Comparison of ENCODE assay signal across 1 cellular context in the genomic region with DNA sequence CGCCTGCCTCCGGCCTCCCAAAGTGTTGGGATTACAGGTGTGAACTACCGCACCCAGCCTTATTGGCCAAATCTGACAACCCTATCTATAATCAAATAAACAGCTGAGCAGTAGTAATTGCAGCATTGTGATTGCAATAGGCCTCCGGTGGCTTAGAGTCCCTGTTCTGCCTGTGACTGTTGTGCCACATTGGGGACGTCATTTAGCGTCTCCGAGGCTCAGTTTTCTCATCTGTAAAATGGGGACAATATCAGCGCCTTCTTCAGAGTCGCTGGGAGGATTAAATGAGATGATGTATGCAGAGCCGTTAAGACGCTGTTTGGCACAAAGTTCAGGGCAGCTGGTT.
TF ChIP-seq lines count a peak whose summit lies in the region.

No MANE protein-coding gene starts in this region.

TF ChIP-seq in K562, 482 proteins besides CTCF, POLR2A, EP300 and RAD21 (continued from another document):
- TF ChIP-seq, protein P1, sequence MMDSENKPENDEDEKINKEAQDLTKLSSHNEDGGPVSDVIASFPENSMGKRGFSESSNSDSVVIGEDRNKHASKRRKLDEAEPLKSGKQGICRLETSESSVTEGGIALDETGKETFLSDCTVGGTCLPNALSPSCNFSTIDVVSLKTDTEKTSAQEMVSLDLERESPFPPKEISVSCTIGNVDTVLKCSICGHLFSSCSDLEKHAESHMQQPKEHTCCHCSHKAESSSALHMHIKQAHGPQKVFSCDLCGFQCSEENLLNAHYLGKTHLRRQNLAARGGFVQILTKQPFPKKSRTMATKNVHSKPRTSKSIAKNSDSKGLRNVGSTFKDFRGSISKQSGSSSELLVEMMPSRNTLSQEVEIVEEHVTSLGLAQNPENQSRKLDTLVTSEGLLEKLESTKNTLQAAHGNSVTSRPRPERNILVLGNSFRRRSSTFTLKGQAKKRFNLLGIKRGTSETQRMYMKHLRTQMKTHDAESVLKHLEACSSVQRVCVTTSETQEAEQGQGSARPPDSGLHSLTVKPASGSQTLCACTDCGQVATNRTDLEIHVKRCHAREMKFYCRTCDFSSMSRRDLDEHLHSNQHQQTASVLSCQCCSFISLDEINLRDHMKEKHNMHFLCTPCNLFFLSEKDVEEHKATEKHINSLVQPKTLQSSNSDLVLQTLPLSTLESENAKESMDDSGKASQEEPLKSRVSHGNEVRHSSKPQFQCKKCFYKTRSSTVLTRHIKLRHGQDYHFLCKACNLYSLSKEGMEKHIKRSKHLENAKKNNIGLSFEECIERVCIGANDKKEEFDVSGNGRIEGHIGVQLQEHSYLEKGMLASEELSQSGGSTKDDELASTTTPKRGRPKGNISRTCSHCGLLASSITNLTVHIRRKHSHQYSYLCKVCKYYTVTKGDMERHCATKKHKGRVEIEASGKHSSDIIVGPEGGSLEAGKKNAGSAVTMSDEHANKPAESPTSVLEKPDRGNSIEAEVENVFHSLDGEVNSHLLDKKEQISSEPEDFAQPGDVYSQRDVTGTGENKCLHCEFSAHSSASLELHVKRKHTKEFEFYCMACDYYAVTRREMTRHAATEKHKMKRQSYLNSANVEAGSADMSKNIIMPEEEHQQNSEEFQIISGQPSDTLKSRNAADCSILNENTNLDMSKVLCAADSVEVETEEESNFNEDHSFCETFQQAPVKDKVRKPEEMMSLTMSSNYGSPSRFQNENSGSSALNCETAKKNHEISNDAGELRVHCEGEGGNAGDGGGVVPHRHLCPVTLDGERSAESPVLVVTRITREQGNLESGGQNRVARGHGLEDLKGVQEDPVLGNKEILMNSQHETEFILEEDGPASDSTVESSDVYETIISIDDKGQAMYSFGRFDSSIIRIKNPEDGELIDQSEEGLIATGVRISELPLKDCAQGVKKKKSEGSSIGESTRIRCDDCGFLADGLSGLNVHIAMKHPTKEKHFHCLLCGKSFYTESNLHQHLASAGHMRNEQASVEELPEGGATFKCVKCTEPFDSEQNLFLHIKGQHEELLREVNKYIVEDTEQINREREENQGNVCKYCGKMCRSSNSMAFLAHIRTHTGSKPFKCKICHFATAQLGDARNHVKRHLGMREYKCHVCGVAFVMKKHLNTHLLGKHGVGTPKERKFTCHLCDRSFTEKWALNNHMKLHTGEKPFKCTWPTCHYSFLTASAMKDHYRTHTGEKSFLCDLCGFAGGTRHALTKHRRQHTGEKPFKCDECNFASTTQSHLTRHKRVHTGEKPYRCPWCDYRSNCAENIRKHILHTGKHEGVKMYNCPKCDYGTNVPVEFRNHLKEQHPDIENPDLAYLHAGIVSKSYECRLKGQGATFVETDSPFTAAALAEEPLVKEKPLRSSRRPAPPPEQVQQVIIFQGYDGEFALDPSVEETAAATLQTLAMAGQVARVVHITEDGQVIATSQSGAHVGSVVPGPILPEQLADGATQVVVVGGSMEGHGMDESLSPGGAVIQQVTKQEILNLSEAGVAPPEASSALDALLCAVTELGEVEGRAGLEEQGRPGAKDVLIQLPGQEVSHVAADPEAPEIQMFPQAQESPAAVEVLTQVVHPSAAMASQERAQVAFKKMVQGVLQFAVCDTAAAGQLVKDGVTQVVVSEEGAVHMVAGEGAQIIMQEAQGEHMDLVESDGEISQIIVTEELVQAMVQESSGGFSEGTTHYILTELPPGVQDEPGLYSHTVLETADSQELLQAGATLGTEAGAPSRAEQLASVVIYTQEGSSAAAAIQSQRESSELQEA (IDR thresholded peaks at IDR 0.05; ENCODE audit: low read depth), result no peak
- TF ChIP-seq HDAC1 (IDR thresholded peaks at IDR 0.05) (peak; percentile 63 to 86; a peak in 1 of 4 replicates), CBX3 (IDR thresholded peaks at IDR 0.05; ENCODE audit: borderline replicate concordance in 1 of 2, low read length in 2 of 2) (peak in 1 of 2 experiments; percentile 68; a peak in 1 of 3 replicates), NFATC3 (IDR thresholded peaks at IDR 0.05) (no peak), JUND (IDR thresholded peaks at IDR 0.05; ENCODE audit: borderline replicate concordance, low read depth, low read length) (no peak), JUND (tag; IDR thresholded peaks at IDR 0.05; ENCODE audit: borderline replicate concordance, low read depth, low read length) (no peak), CHD4 (IDR thresholded peaks at IDR 0.05; ENCODE audit: insufficient read depth, insufficient replicate concordance, low read depth, low read length, poor library complexity, severe bottlenecking) (peak; percentile 98), SMARCA5 (IDR thresholded peaks at IDR 0.05) (peak; percentile 97), XRCC5 (IDR thresholded peaks at IDR 0.05; ENCODE audit: low read depth, low read length) (peak; percentile 34; the same call in 1 of the 2 replicates), FOXM1 (IDR thresholded peaks at IDR 0.05; ENCODE audit: low read depth) (peak; percentile 35; the same call in 1 of the 2 replicates), FOXM1 (CRISPR knock-in tag; IDR thresholded peaks at IDR 0.05; ENCODE audit: low read depth) (no peak), DPF2 (IDR thresholded peaks at IDR 0.05) (0 out of 2 replicates have a peak, but pooled peaks have one; percentile 10), SIN3A (IDR thresholded peaks at IDR 0.05; ENCODE audit: borderline replicate concordance in 2 of 2, control insufficient read depth in 1 of 2, low read depth in 2 of 2, low read length in 2 of 2) (no peak), RAD51 (IDR thresholded peaks at IDR 0.05; ENCODE audit: borderline replicate concordance, low read depth) (peak; percentile 15; the same call in 1 of the 2 replicates), RBM39 (optimal IDR thresholded peaks at IDR 0.05; ENCODE audit: low read depth, low read length) (peak; percentile 75)
- TF ChIP-seq, protein P2, sequence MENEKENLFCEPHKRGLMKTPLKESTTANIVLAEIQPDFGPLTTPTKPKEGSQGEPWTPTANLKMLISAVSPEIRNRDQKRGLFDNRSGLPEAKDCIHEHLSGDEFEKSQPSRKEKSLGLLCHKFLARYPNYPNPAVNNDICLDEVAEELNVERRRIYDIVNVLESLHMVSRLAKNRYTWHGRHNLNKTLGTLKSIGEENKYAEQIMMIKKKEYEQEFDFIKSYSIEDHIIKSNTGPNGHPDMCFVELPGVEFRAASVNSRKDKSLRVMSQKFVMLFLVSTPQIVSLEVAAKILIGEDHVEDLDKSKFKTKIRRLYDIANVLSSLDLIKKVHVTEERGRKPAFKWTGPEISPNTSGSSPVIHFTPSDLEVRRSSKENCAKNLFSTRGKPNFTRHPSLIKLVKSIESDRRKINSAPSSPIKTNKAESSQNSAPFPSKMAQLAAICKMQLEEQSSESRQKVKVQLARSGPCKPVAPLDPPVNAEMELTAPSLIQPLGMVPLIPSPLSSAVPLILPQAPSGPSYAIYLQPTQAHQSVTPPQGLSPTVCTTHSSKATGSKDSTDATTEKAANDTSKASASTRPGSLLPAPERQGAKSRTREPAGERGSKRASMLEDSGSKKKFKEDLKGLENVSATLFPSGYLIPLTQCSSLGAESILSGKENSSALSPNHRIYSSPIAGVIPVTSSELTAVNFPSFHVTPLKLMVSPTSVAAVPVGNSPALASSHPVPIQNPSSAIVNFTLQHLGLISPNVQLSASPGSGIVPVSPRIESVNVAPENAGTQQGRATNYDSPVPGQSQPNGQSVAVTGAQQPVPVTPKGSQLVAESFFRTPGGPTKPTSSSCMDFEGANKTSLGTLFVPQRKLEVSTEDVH (IDR thresholded peaks at IDR 0.05; ENCODE audit: low read depth, partially characterized antibody), result peak; percentile 35
- TF ChIP-seq, protein P3, sequence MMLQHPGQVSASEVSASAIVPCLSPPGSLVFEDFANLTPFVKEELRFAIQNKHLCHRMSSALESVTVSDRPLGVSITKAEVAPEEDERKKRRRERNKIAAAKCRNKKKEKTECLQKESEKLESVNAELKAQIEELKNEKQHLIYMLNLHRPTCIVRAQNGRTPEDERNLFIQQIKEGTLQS (IDR thresholded peaks at IDR 0.05), result peak; percentile 47; the same call in 1 of the 2 replicates
- TF ChIP-seq, protein P3 (CRISPR knock-in tag; conservative IDR thresholded peaks at IDR 0.05), result no peak
- TF ChIP-seq, protein P4, sequence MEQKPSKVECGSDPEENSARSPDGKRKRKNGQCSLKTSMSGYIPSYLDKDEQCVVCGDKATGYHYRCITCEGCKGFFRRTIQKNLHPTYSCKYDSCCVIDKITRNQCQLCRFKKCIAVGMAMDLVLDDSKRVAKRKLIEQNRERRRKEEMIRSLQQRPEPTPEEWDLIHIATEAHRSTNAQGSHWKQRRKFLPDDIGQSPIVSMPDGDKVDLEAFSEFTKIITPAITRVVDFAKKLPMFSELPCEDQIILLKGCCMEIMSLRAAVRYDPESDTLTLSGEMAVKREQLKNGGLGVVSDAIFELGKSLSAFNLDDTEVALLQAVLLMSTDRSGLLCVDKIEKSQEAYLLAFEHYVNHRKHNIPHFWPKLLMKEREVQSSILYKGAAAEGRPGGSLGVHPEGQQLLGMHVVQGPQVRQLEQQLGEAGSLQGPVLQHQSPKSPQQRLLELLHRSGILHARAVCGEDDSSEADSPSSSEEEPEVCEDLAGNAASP (IDR thresholded peaks at IDR 0.05), result no peak
- TF ChIP-seq, protein P5, sequence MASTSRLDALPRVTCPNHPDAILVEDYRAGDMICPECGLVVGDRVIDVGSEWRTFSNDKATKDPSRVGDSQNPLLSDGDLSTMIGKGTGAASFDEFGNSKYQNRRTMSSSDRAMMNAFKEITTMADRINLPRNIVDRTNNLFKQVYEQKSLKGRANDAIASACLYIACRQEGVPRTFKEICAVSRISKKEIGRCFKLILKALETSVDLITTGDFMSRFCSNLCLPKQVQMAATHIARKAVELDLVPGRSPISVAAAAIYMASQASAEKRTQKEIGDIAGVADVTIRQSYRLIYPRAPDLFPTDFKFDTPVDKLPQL (IDR thresholded peaks at IDR 0.05; ENCODE audit: extremely low read depth, insufficient read length), result no peak
- TF ChIP-seq, protein P6, sequence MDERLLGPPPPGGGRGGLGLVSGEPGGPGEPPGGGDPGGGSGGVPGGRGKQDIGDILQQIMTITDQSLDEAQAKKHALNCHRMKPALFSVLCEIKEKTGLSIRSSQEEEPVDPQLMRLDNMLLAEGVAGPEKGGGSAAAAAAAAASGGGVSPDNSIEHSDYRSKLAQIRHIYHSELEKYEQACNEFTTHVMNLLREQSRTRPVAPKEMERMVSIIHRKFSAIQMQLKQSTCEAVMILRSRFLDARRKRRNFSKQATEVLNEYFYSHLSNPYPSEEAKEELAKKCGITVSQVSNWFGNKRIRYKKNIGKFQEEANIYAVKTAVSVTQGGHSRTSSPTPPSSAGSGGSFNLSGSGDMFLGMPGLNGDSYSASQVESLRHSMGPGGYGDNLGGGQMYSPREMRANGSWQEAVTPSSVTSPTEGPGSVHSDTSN (CRISPR knock-in tag; IDR thresholded peaks at IDR 0.05; ENCODE audit: low read depth), result no peak
- TF ChIP-seq, protein P6 (tag; conservative IDR thresholded peaks at IDR 0.05; ENCODE audit: low read depth), result no peak
- TF ChIP-seq, protein P7, sequence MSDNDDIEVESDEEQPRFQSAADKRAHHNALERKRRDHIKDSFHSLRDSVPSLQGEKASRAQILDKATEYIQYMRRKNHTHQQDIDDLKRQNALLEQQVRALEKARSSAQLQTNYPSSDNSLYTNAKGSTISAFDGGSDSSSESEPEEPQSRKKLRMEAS (CRISPR knock-in tag; IDR thresholded peaks at IDR 0.05), result 0 out of 2 replicates have a peak, but pooled peaks have one; percentile 24
TF ChIP-seq in K562: peak in this region for 38.
